8 cellular contexts compared by ENCODE assay signal in the genomic region with DNA sequence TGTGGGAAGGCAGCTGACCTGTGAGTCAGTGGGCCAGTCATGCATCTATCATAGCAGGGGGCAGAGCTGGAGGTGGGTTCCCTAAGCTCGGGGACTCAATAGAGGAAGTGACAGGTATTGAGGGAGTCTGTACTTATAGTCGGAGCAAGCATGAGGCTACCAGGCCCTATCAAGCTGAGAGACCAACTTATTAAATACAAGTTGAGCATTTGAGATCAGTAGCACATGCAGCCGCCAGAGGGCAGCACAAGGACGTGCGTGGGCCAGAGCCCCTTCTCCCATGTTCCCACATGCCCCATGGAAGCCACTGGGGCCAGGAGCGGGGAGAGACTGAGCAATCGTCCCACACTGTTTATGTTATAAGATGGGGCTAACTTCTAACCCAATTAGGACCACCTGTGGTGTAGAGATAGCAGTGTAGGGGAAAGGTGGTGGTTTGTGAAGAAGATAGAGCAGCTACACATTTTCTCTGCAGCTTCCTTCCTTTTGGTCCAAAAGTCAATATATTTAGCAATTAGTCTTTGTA. TPM values are rescaled to one million over a fixed set of nuclear protein-coding genes. Genes with fewer than 3 reads are reported as not detected.
DNase-seq lines count a peak whose midpoint lies in the region; ATAC-seq and TF ChIP-seq lines count a peak whose summit lies in the region.

No MANE protein-coding gene starts in this region.

- no peak overlapping the region for H3K27ac ChIP-seq in tibial artery

- peak; percentile 77 for ATAC-seq in GM21515 (IDR thresholded peaks at IDR 0.05; ENCODE audit: unreplicated experiment)
- ATAC-seq in GM19397 (IDR thresholded peaks at IDR 0.05; ENCODE audit: unreplicated experiment) = no peak

- H3K4me1 ChIP-seq in Caco-2 (peaks cover 4% of the 10 kb centered on the region; the same call in 1 of the 2 replicates), tibial artery (no peaks in the 10 kb centered on the region)

- POLR2A ChIA-PET in Caco-2 (lab: Charles Lee) = interaction anchor here (0.6 to 0.7 kb wide), 2 partner anchors 10 to 13 kb away, joined by 4 to 5 read pairs; a partner anchor contains a TSS

- H3K9me3 ChIP-seq in Caco-2 = no peaks in the 10 kb centered on the region
- H3K9me3 ChIP-seq in tibial artery = no peaks in the 10 kb centered on the region

- no peak overlapping the region for H3K4me3 ChIP-seq in Caco-2 (ENCODE audit: low read depth, low read length)
- H3K4me3 ChIP-seq in tibial artery = no peak overlapping the region

- peak; percentile 76 to 82 for TF ChIP-seq CTCF in Caco-2 (IDR thresholded peaks at IDR 0.05; ENCODE audit: insufficient read depth in 1 of 2, low read depth in 1 of 2, low read length in 1 of 2, severe bottlenecking in 1 of 2, unreplicated experiment in 1 of 2)
- peak; percentile 28 to 46 for TF ChIP-seq CTCF in tibial artery (IDR thresholded peaks at IDR 0.05)

- no peaks in the 10 kb centered on the region for H3K27me3 ChIP-seq in Caco-2 (replicated peaks; ENCODE audit: control insufficient read depth, insufficient read depth, low read length)
- no peaks in the 10 kb centered on the region for H3K27me3 ChIP-seq in tibial artery

- H3K9me3 Mint-ChIP-seq in Caco-2 (ENCODE audit: unreplicated experiment) = no peaks in the 10 kb centered on the region

- peak overlapping the region; percentile 26 for H3K27ac Mint-ChIP-seq in Caco-2 (ENCODE audit: unreplicated experiment)

- no peaks in the 10 kb centered on the region for H3K27me3 Mint-ChIP-seq in Caco-2 (ENCODE audit: insufficient read depth, unreplicated experiment)

- BruUV-seq in Caco-2 (replicated peaks; lab: Mats Ljungman, UMichigan) = no TSS peak

- peak; percentile 81 to 82 for DNase-seq in Caco-2
- peak; percentile 40 for DNase-seq in NCI-H146 treated with DMSO at 0.1 percent for 48 hours (lab: John Stamatoyannopoulos, UW; ENCODE audit: unreplicated experiment)
- peak; percentile 38 to 57 for DNase-seq in activated CD4-positive, alpha-beta T cell treated with anti-CD3 and anti-CD28 coated beads for 24 hours (ENCODE audit: low read depth in 2 of 2)
- peak; percentile 82 for DNase-seq in ecto neural progenitor cell (ENCODE audit: low spot score)
- DNase-seq in mucosa of gallbladder (ENCODE audit: low spot score) = peak; percentile 17
- DNase-seq in tibial artery = peak; percentile 41 to 71

- H3K36me3 ChIP-seq in Caco-2 (ENCODE audit: control insufficient read depth, insufficient read depth, low read length) (no peaks in the 10 kb centered on the region), tibial artery (peaks cover 15 to 35% (median 21%) of the 10 kb centered on the region in 3 donors)

- intact Hi-C loops in Caco-2 (cut with micrococcal nuclease; ENCODE audit: unreplicated experiment) (loop anchor here (1.0 kb wide), 3 partner anchors 15 to 150 kb away; no protein-coding TSS in a partner anchor), tibial artery (cut with DNase I; ENCODE audit: low total_unique reads) (no loop called here)

- H3K4me1 Mint-ChIP-seq in Caco-2 (ENCODE audit: low read depth, unreplicated experiment) = peaks cover 8% of the 10 kb centered on the region

- H3K4me3 Mint-ChIP-seq in Caco-2 (ENCODE audit: unreplicated experiment) = no peak overlapping the region

- CTCF ChIA-PET in Caco-2 (lab: Charles Lee) = interaction anchor here (0.6 to 3.0 kb wide), 11 partner anchors 10 to 1527 kb away, joined by 3 to 28 read pairs (median 3); a partner anchor contains a TSS

- peaks cover 25% of the 10 kb centered on the region for H3K36me3 Mint-ChIP-seq in Caco-2 (ENCODE audit: insufficient read depth, unreplicated experiment)

RNA-seq across cellular contexts. Expression of a gene that starts 13.0 kb away (rescaled TPM):
- 37.0 and 38.9 TPM in 2 replicates for total RNA-seq in Caco-2 (2022)
- 1.0 TPM for total RNA-seq in mucosa of gallbladder

RNA-seq across cellular contexts. Expression of a gene that starts 17.0 kb away (rescaled TPM):
- total RNA-seq in Caco-2 (2022) (13.2 and 19.1 TPM in 2 replicates), mucosa of gallbladder (14.3 TPM)

Comparison
In these comparisons a context has a peak if more than half of its experiments do, and no peak if none do; other contexts are left out.
1. DNase-seq: peak in every context shown above with its lines; median percentile 82 in ecto neural progenitor cell; 82 in Caco-2; 56 in tibial artery; 48 in activated CD4-positive, alpha-beta T cell treated with anti-CD3 and anti-CD28 coated beads for 24 hours; 40 in NCI-H146 treated with DMSO at 0.1 percent for 48 hours; 17 in mucosa of gallbladder.
2. RNA of a gene that starts 13.0 kb away (total RNA-seq): 37.0 to 38.9 TPM in Caco-2; 1.0 TPM in mucosa of gallbladder (single experiment); every median in the first group is over 10 times any median in the second.